In the genomic region with DNA sequence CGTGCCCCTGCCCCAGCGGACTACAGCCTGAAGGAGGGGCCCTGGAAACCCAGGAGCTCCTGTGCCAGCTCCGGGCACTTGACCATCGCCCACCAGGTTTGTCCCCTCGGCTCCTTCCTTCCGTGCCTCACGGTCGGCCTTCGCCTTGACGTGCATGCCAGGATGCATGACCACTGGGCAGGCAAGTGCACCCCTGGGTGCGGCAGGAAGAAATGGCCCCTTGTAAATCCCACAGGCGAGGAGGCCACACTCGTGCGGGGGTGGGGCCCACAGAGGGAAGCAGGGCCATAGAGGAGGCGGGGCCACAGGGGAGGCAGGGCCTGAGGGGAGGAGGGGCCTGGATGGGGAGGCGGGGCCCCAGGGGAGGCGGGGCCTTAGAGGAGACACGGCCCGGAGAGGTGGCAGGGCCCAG, we compare ENCODE assay signal across 20 cellular contexts.
DNase-seq lines count a peak whose midpoint lies in the region; ATAC-seq, FAIRE-seq and TF ChIP-seq lines count a peak whose summit lies in the region.
"Had no signal": no experiment of that assay in that cellular context is flagged by ENCODE, and none has a peak within 500 bp of the region (broad histone marks: within the 10 kb centered on the region; RNA-seq: fewer than 3 reads in every experiment).

No MANE protein-coding gene starts in this region.

- in situ Hi-C loops in K562 (cut with MboI), result no loop called here

- no peak overlapping the region for H3K4me3 ChIP-seq in GM23338
- no peak overlapping the region for H3K4me3 ChIP-seq in K562
- H3K4me3 ChIP-seq in osteoblast (ENCODE audit: insufficient read depth, low read length), result no peak overlapping the region

- ATAC-seq in GM23338 (peak; percentile 32), K562 (peak; percentile 92)
- ATAC-seq in stimulated activated effector memory CD8-positive, alpha-beta T cell treated with anti-CD3 and anti-CD28 coated beads, Interleukin-12 subunit alpha, Interleukin-12 subunit beta, amount 100 ng/mL, for 72 hours, result no peak
- ATAC-seq: left lobe of liver, PC-3 had no signal

- TF ChIP-seq POLR2A in K562 (conservative IDR thresholded peaks at IDR 0.05), result no peak

- no peak for TF ChIP-seq EP300 in K562 (IDR thresholded peaks at IDR 0.05; ENCODE audit: low read length)

- TF ChIP-seq CTCF in GM23338 (conservative IDR thresholded peaks at IDR 0.05; ENCODE audit: low read depth in 2 of 2), result no peak
- no peak for TF ChIP-seq CTCF in K562 (IDR thresholded peaks at IDR 0.05 in 2 of 3, conservative IDR thresholded peaks at IDR 0.05 in 1 of 3; ENCODE audit: insufficient read depth in 2 of 3, low read depth in 1 of 3, low read length in 3 of 3)
- TF ChIP-seq CTCF in osteoblast (IDR thresholded peaks at IDR 0.05; ENCODE audit: extremely low read depth, low read depth, low read length), result no peak

- no peak overlapping the region for H3K27ac Mint-ChIP-seq in activated CD4-positive, alpha-beta memory T cell treated with anti-CD3 and anti-CD28 coated beads for 36 hours
- no peak overlapping the region for H3K27ac Mint-ChIP-seq in activated CD4-positive, alpha-beta memory T cell treated with anti-CD3 and anti-CD28 coated beads, Interleukin-2, amount 10 ng/mL, durations not matched to agents 7 days and 5 days
- no peak overlapping the region for H3K27ac Mint-ChIP-seq in GM23338
- H3K27ac Mint-ChIP-seq in stimulated activated effector memory CD8-positive, alpha-beta T cell treated with anti-CD3 and anti-CD28 coated beads, Interleukin-12 subunit alpha, Interleukin-12 subunit beta, amount 100 ng/mL, for 72 hours, result no peak overlapping the region
- H3K27ac Mint-ChIP-seq: activated T-helper 17 cell treated with anti-CD3 and anti-CD28 coated beads, Interleukin-2, amount 50 U/mL, for 72 hours; naive thymus-derived CD4-positive, alpha-beta T cell had no signal

- 51% methylated on average over 11 of the region's 19 CpGs for WGBS in K562 (ENCODE audit: insufficient coverage, low coverage, missing lambda C conversion rate)

- POLR2A ChIA-PET in activated CD4-positive, alpha-beta memory T cell treated with anti-CD3 and anti-CD28 coated beads for 36 hours (lab: Charles Lee), result no interaction called here
- POLR2A ChIA-PET in activated CD4-positive, alpha-beta memory T cell treated with anti-CD3 and anti-CD28 coated beads, Interleukin-2, amount 10 ng/mL, durations not matched to agents 7 days and 5 days (lab: Charles Lee), result no interaction called here
- POLR2A ChIA-PET in K562 (lab: Yijun Ruan, JAX), result interaction anchor here (0.6 kb wide), 1 partner anchor 81 kb away, joined by 3 read pairs; a partner anchor contains a TSS

- H3K36me3 Mint-ChIP-seq in activated CD4-positive, alpha-beta memory T cell treated with anti-CD3 and anti-CD28 coated beads for 36 hours, result no peaks in the 10 kb centered on the region
- H3K36me3 Mint-ChIP-seq in activated CD4-positive, alpha-beta memory T cell treated with anti-CD3 and anti-CD28 coated beads, Interleukin-2, amount 10 ng/mL, durations not matched to agents 7 days and 5 days (ENCODE audit: low read depth), result no peaks in the 10 kb centered on the region
- no peaks in the 10 kb centered on the region; the same call in 2 of the 3 replicates for H3K36me3 Mint-ChIP-seq in GM23338 (ENCODE audit: low read depth)
- no peaks in the 10 kb centered on the region for H3K36me3 Mint-ChIP-seq in stimulated activated effector memory CD8-positive, alpha-beta T cell treated with anti-CD3 and anti-CD28 coated beads, Interleukin-12 subunit alpha, Interleukin-12 subunit beta, amount 100 ng/mL, for 72 hours

- no peaks in the 10 kb centered on the region for H3K4me1 Mint-ChIP-seq in activated CD4-positive, alpha-beta memory T cell treated with anti-CD3 and anti-CD28 coated beads for 36 hours (ENCODE audit: low read depth)
- H3K4me1 Mint-ChIP-seq in activated CD4-positive, alpha-beta memory T cell treated with anti-CD3 and anti-CD28 coated beads, Interleukin-2, amount 10 ng/mL, durations not matched to agents 7 days and 5 days, result no peaks in the 10 kb centered on the region
- H3K4me1 Mint-ChIP-seq in GM23338, result peaks cover 11% of the 10 kb centered on the region
- no peaks in the 10 kb centered on the region for H3K4me1 Mint-ChIP-seq in stimulated activated effector memory CD8-positive, alpha-beta T cell treated with anti-CD3 and anti-CD28 coated beads, Interleukin-12 subunit alpha, Interleukin-12 subunit beta, amount 100 ng/mL, for 72 hours
- H3K4me1 Mint-ChIP-seq: activated T-helper 17 cell treated with anti-CD3 and anti-CD28 coated beads, Interleukin-2, amount 50 U/mL, for 72 hours; naive thymus-derived CD4-positive, alpha-beta T cell had no signal

- TF ChIP-seq RAD21 in K562 (CRISPR knock-in tag; conservative IDR thresholded peaks at IDR 0.05 in 1 of 2, IDR thresholded peaks at IDR 0.05 in 1 of 2), result no peak

- no peak for FAIRE-seq in K562 (lab: Jason Lieb, UNC)
- FAIRE-seq: H54 had no signal

- no peak overlapping the region for H3K27ac ChIP-seq in GM23338 (ENCODE audit: low read depth)
- no peak overlapping the region for H3K27ac ChIP-seq in K562 (ENCODE audit: extremely low read depth, low read depth, low read length)
- no peak overlapping the region for H3K27ac ChIP-seq in osteoblast (ENCODE audit: low read depth, low read length)

- no TSS peak for BruUV-seq in K562 (replicated peaks; lab: Mats Ljungman, UMichigan)

- peaks cover 10% of the 10 kb centered on the region; the same call in 1 of the 2 replicates for H3K4me1 ChIP-seq in GM23338 (ENCODE audit: insufficient read depth)
- H3K4me1 ChIP-seq in K562 (replicated peaks in 1 of 2; ENCODE audit: control insufficient read depth in 2 of 2, insufficient read depth in 2 of 2, low read length in 2 of 2), result peaks cover 0 to 10% of the 10 kb centered on the region in 2 experiments; a peak in 1 of 5 replicates
- no peaks in the 10 kb centered on the region for H3K4me1 ChIP-seq in osteoblast (ENCODE audit: insufficient read depth, low read length)

- intact Hi-C loops in activated CD4-positive, alpha-beta memory T cell treated with anti-CD3 and anti-CD28 coated beads for 36 hours (cut with micrococcal nuclease), result no loop called here
- intact Hi-C loops in K562 (cut with micrococcal nuclease), result no loop called here

- no peaks in the 10 kb centered on the region for H3K79me2 ChIP-seq in GM23338 (replicated peaks; ENCODE audit: insufficient read depth)
- no peaks in the 10 kb centered on the region for H3K79me2 ChIP-seq in K562 (ENCODE audit: control insufficient read depth, insufficient read depth, low read length)
- no peaks in the 10 kb centered on the region for H3K79me2 ChIP-seq in osteoblast (ENCODE audit: insufficient read depth, low read length)

- H2AFZ ChIP-seq in GM23338 (no peak overlapping the region; the same call in 1 of the 2 replicates), K562 (ENCODE audit: low read depth, low read length) (no peak overlapping the region), osteoblast (ENCODE audit: low read length) (no peak overlapping the region)

- H3K9me3 ChIP-seq in K562 (replicated peaks; ENCODE audit: control insufficient read depth, insufficient read depth, low read depth, low read length) (no peaks in the 10 kb centered on the region), osteoblast (ENCODE audit: low read depth, low read length) (no peaks in the 10 kb centered on the region)

- H3K36me3 ChIP-seq in GM23338 (ENCODE audit: insufficient read depth) (no peaks in the 10 kb centered on the region), K562 (ENCODE audit: control insufficient read depth, insufficient read depth, low read length) (no peaks in the 10 kb centered on the region), osteoblast (ENCODE audit: insufficient read depth, low read length) (no peaks in the 10 kb centered on the region)

- CTCF ChIA-PET in activated CD4-positive, alpha-beta memory T cell treated with anti-CD3 and anti-CD28 coated beads for 36 hours (lab: Charles Lee), result no interaction called here
- CTCF ChIA-PET in activated CD4-positive, alpha-beta memory T cell treated with anti-CD3 and anti-CD28 coated beads, Interleukin-2, amount 10 ng/mL, durations not matched to agents 7 days and 5 days (lab: Charles Lee), result no interaction called here
- CTCF ChIA-PET in K562 (lab: Yijun Ruan, JAX; ENCODE audit: low intra/inter-chr PET ratio), result no interaction called here

- H3F3A ChIP-seq in GM23338 (replicated peaks; ENCODE audit: low read depth), result 0 out of 2 replicates have a peak, but pooled peaks cover 8% of the 10 kb centered on the region

- no peaks in the 10 kb centered on the region for H3K9me3 Mint-ChIP-seq in activated CD4-positive, alpha-beta memory T cell treated with anti-CD3 and anti-CD28 coated beads for 36 hours
- H3K9me3 Mint-ChIP-seq in activated CD4-positive, alpha-beta memory T cell treated with anti-CD3 and anti-CD28 coated beads, Interleukin-2, amount 10 ng/mL, durations not matched to agents 7 days and 5 days, result no peaks in the 10 kb centered on the region
- no peaks in the 10 kb centered on the region for H3K9me3 Mint-ChIP-seq in GM23338
- no peaks in the 10 kb centered on the region for H3K9me3 Mint-ChIP-seq in stimulated activated effector memory CD8-positive, alpha-beta T cell treated with anti-CD3 and anti-CD28 coated beads, Interleukin-12 subunit alpha, Interleukin-12 subunit beta, amount 100 ng/mL, for 72 hours
- H3K9me3 Mint-ChIP-seq: activated T-helper 17 cell treated with anti-CD3 and anti-CD28 coated beads, Interleukin-2, amount 50 U/mL, for 72 hours had no signal

- no peaks in the 10 kb centered on the region for H4K20me1 ChIP-seq in GM23338 (replicated peaks; ENCODE audit: insufficient read depth)
- no peaks in the 10 kb centered on the region; the same call in 1 of the 2 replicates for H4K20me1 ChIP-seq in K562 (replicated peaks; ENCODE audit: control insufficient read depth, insufficient read depth, low read length)
- no peaks in the 10 kb centered on the region for H4K20me1 ChIP-seq in osteoblast (ENCODE audit: insufficient read depth, low read length)

- H3K4me2 ChIP-seq in GM23338, result no peak overlapping the region
- no peak overlapping the region for H3K4me2 ChIP-seq in K562 (ENCODE audit: insufficient read depth, low read length)
- H3K4me2 ChIP-seq in osteoblast (ENCODE audit: insufficient read depth, low read length), result no peak overlapping the region

- peaks cover 12% of the 10 kb centered on the region for H3K27me3 Mint-ChIP-seq in activated CD4-positive, alpha-beta memory T cell treated with anti-CD3 and anti-CD28 coated beads for 36 hours
- H3K27me3 Mint-ChIP-seq in activated CD4-positive, alpha-beta memory T cell treated with anti-CD3 and anti-CD28 coated beads, Interleukin-2, amount 10 ng/mL, durations not matched to agents 7 days and 5 days, result no peaks in the 10 kb centered on the region
- H3K27me3 Mint-ChIP-seq in GM23338 (ENCODE audit: insufficient read depth, low read depth, poor library complexity), result peaks cover 1% of the 10 kb centered on the region

- H3K9me1 ChIP-seq in K562 (ENCODE audit: control insufficient read depth, insufficient read depth, low read length), result no peaks in the 10 kb centered on the region

- H3K9ac ChIP-seq in K562 (ENCODE audit: insufficient read depth in 1 of 2, low read depth in 2 of 2, low read length in 2 of 2), result no peak overlapping the region

- H3K27me3 ChIP-seq in GM23338 (ENCODE audit: insufficient read depth) (no peaks in the 10 kb centered on the region), K562 (ENCODE audit: control insufficient read depth in 2 of 2, insufficient read depth in 2 of 2, low read length in 2 of 2) (peaks cover 37 to 48% of the 10 kb centered on the region in 2 experiments), osteoblast (ENCODE audit: insufficient read depth, low read length) (peaks cover 6% of the 10 kb centered on the region)

- no peak overlapping the region for H3K4me3 Mint-ChIP-seq in activated CD4-positive, alpha-beta memory T cell treated with anti-CD3 and anti-CD28 coated beads for 36 hours
- H3K4me3 Mint-ChIP-seq in activated CD4-positive, alpha-beta memory T cell treated with anti-CD3 and anti-CD28 coated beads, Interleukin-2, amount 10 ng/mL, durations not matched to agents 7 days and 5 days, result no peak overlapping the region
- no peak overlapping the region for H3K4me3 Mint-ChIP-seq in GM23338
- no peak overlapping the region for H3K4me3 Mint-ChIP-seq in stimulated activated effector memory CD8-positive, alpha-beta T cell treated with anti-CD3 and anti-CD28 coated beads, Interleukin-12 subunit alpha, Interleukin-12 subunit beta, amount 100 ng/mL, for 72 hours
- H3K4me3 Mint-ChIP-seq: activated T-helper 17 cell treated with anti-CD3 and anti-CD28 coated beads, Interleukin-2, amount 50 U/mL, for 72 hours; naive thymus-derived CD4-positive, alpha-beta T cell had no signal

- peak; percentile 18 for DNase-seq in activated CD4-positive, alpha-beta memory T cell treated with anti-CD3 and anti-CD28 coated beads for 36 hours
- DNase-seq in activated CD4-positive, alpha-beta memory T cell treated with anti-CD3 and anti-CD28 coated beads, Interleukin-2, amount 10 ng/mL, durations not matched to agents 7 days and 5 days, result no peak
- DNase-seq in GM23338 (ENCODE audit: low spot score) (peak; percentile 60), K562 (ENCODE audit: extremely low read depth in 1 of 4, low spot score in 3 of 4) (peak; percentile 26 to 52 (median 42)), osteoblast (ENCODE audit: insufficient read length, low spot score, missing footprints) (peak; percentile 41), MV-4-11 (lab: John Stamatoyannopoulos, UW) (no peak), NCI-H748 (lab: John Stamatoyannopoulos, UW; ENCODE audit: unreplicated experiment) (no peak)
- no peak for DNase-seq in stimulated activated effector memory CD8-positive, alpha-beta T cell treated with anti-CD3 and anti-CD28 coated beads, Interleukin-12 subunit alpha, Interleukin-12 subunit beta, amount 100 ng/mL, for 72 hours (ENCODE audit: low spot score in 2 of 2)
- DNase-seq: ACHN; dermis blood vessel endothelial cell; KBM-7; naive thymus-derived CD4-positive, alpha-beta T cell; NCI-H1436 treated with DMSO at 0.1 percent for 48 hours; NCI-H446; PC-3; stimulated activated CD4-positive, alpha-beta T cell treated with anti-CD3 and anti-CD28 coated beads, Interleukin-2, amount 100 ng/mL, for 48 hours; SW 1271 had no signal

- no peaks in the 10 kb centered on the region for H3K9me2 ChIP-seq in GM23338 (ENCODE audit: insufficient read depth)

Comparison
In these comparisons a context has a peak if more than half of its experiments do, and no peak if none do; other contexts are left out.
1. DNase-seq: peak in activated CD4-positive, alpha-beta memory T cell treated with anti-CD3 and anti-CD28 coated beads for 36 hours (single experiment), GM23338 (single experiment), K562 (4 of 4) and osteoblast (single experiment); none in activated CD4-positive, alpha-beta memory T cell treated with anti-CD3 and anti-CD28 coated beads, Interleukin-2, amount 10 ng/mL, durations not matched to agents 7 days and 5 days (single experiment), stimulated activated effector memory CD8-positive, alpha-beta T cell treated with anti-CD3 and anti-CD28 coated beads, Interleukin-12 subunit alpha, Interleukin-12 subunit beta, amount 100 ng/mL, for 72 hours (0 of 2), MV-4-11 (single experiment) and NCI-H748 (single experiment).